Comparison of ENCODE assay signal across 18 cellular contexts in the genomic region with DNA sequence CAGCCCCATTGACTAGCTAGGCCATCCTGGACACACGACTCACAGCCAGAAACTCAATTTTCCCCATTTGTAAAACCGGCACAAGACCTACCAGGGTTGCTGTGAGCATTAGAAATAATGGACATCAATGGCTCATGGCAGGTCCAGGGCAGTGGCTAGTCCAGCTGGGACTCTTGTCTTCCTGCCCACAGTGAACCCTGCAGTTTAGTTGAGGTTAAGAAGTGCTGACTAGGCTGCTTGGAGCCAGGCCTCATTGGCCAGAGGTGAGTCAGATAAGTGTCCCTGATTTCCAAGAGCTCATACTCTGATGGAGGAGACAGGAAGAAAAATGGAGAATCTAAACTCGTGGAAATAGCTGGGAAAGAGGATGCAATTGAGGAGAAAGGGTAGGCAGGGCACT.
A peak's percentile ranks its signal among the peaks of the same experiment; 100 is the strongest.
DNase-seq lines count a peak whose midpoint lies in the region; ATAC-seq and TF ChIP-seq lines count a peak whose summit lies in the region.
"Had no signal": no experiment of that assay in that cellular context is flagged by ENCODE, and none has a peak within 500 bp of the region (broad histone marks: within the 10 kb centered on the region; RNA-seq: fewer than 3 reads in every experiment).

No MANE protein-coding gene starts in this region.

- no peak overlapping the region for H4K91ac ChIP-seq in neuronal stem cell (ENCODE audit: low read depth, low read length, poor library complexity)

- WGBS in neuronal stem cell (ENCODE audit: extremely low coverage in 2 of 2, insufficient read length in 2 of 2, insufficient replicate concordance in 1 of 2), 2 donors = no CpG with 5 or more reads among the region's 3 CpGs

- ATAC-seq in GM19395 (IDR thresholded peaks at IDR 0.05; ENCODE audit: unreplicated experiment) = no peak
- no peak for ATAC-seq in GM18867 (IDR thresholded peaks at IDR 0.05; ENCODE audit: unreplicated experiment)
- ATAC-seq: activated CD8-positive, alpha-beta T cell treated with anti-CD3 and anti-CD28 coated beads, Interleukin-2, amount 10 ng/mL, durations not matched to agents 7 days and 5 days; activated T-cell treated with anti-CD3 and anti-CD28 coated beads, Interleukin-2, amount 50 U/mL, for 72 hours; gastroesophageal sphincter; left cardiac atrium had no signal

- H3K27me3 Mint-ChIP-seq in activated naive CD8-positive, alpha-beta T cell = peaks cover 20% of the 10 kb centered on the region
- peaks cover 32% of the 10 kb centered on the region for H3K27me3 Mint-ChIP-seq in activated naive CD8-positive, alpha-beta T cell treated with anti-CD3 and anti-CD28 coated beads for 36 hours
- peaks cover 9% of the 10 kb centered on the region for H3K27me3 Mint-ChIP-seq in endothelial cell (ENCODE audit: unreplicated experiment)

- no peak overlapping the region for H3K4ac ChIP-seq in neuronal stem cell (ENCODE audit: low read length)

- H3K27me3 ChIP-seq in NT2/D1 (ENCODE audit: insufficient read depth, insufficient read length) (no peaks in the 10 kb centered on the region), neuronal stem cell (ENCODE audit: control insufficient read depth in 3 of 3, insufficient read depth in 3 of 3, low read depth in 1 of 3, low read length in 3 of 3) (no peaks in the 10 kb centered on the region)
- H3K27me3 ChIP-seq: gastroesophageal sphincter, vagina had no signal

- no peak for TF ChIP-seq CTCF in endothelial cell (IDR thresholded peaks at IDR 0.05; ENCODE audit: unreplicated experiment)

- H3K4me1 ChIP-seq in NT2/D1 (ENCODE audit: insufficient read depth, insufficient read length) (peaks cover 8% of the 10 kb centered on the region), neuronal stem cell (ENCODE audit: control insufficient read depth in 2 of 2, insufficient read depth in 1 of 2, low read depth in 1 of 2, low read length in 2 of 2) (peaks cover 0 to 4% of the 10 kb centered on the region in 2 donors)
- H3K4me1 ChIP-seq: vagina had no signal

- no peak overlapping the region for H3K14ac ChIP-seq in neuronal stem cell (ENCODE audit: low read length)

- H3K4me2 ChIP-seq in neuronal stem cell (ENCODE audit: insufficient read depth, low read length, poor library complexity, severe bottlenecking) = no peak overlapping the region

- H3K36me3 ChIP-seq in NT2/D1 (ENCODE audit: insufficient read depth, insufficient read length, low read length) (no peaks in the 10 kb centered on the region), neuronal stem cell (replicated peaks in 1 of 2; ENCODE audit: control insufficient read depth in 2 of 2, insufficient read depth in 2 of 2, low read length in 2 of 2) (no peaks in the 10 kb centered on the region)
- H3K36me3 ChIP-seq: gastroesophageal sphincter, vagina had no signal

- H4K8ac ChIP-seq in neuronal stem cell (ENCODE audit: low read depth, low read length) = no peak overlapping the region

- H2BK15ac ChIP-seq in neuronal stem cell (ENCODE audit: low read length) = no peak overlapping the region

- no peak overlapping the region for H3K18ac ChIP-seq in neuronal stem cell (ENCODE audit: low read length)

- no peak overlapping the region for H3K27ac Mint-ChIP-seq in activated naive CD8-positive, alpha-beta T cell
- no peak overlapping the region for H3K27ac Mint-ChIP-seq in activated naive CD8-positive, alpha-beta T cell treated with anti-CD3 and anti-CD28 coated beads for 36 hours
- no peak overlapping the region for H3K27ac Mint-ChIP-seq in endothelial cell (ENCODE audit: unreplicated experiment)
- H3K27ac Mint-ChIP-seq: activated CD8-positive, alpha-beta T cell treated with anti-CD3 and anti-CD28 coated beads, Interleukin-2, amount 10 ng/mL, durations not matched to agents 7 days and 5 days; activated T-cell treated with anti-CD3 and anti-CD28 coated beads, Interleukin-2, amount 50 U/mL, for 72 hours had no signal

- peaks cover 4% of the 10 kb centered on the region for H3K4me1 Mint-ChIP-seq in activated naive CD8-positive, alpha-beta T cell (ENCODE audit: low read depth)
- peaks cover 2% of the 10 kb centered on the region for H3K4me1 Mint-ChIP-seq in activated naive CD8-positive, alpha-beta T cell treated with anti-CD3 and anti-CD28 coated beads for 36 hours
- H3K4me1 Mint-ChIP-seq in endothelial cell (ENCODE audit: unreplicated experiment) = peaks cover 42% of the 10 kb centered on the region

- H3K9me3 Mint-ChIP-seq in activated naive CD8-positive, alpha-beta T cell (ENCODE audit: low read depth) = no peaks in the 10 kb centered on the region
- no peaks in the 10 kb centered on the region for H3K9me3 Mint-ChIP-seq in activated naive CD8-positive, alpha-beta T cell treated with anti-CD3 and anti-CD28 coated beads for 36 hours
- H3K9me3 Mint-ChIP-seq in endothelial cell (ENCODE audit: unreplicated experiment) = no peaks in the 10 kb centered on the region
- H3K9me3 Mint-ChIP-seq: activated T-cell treated with anti-CD3 and anti-CD28 coated beads, Interleukin-2, amount 50 U/mL, for 72 hours had no signal

- H3K9me3 ChIP-seq in NT2/D1 (ENCODE audit: insufficient read depth, low read length) (no peaks in the 10 kb centered on the region), neuronal stem cell (replicated peaks in 1 of 2; ENCODE audit: control insufficient read depth in 2 of 2, insufficient read depth in 1 of 2, low read depth in 1 of 2, low read length in 2 of 2) (no peaks in the 10 kb centered on the region)
- H3K9me3 ChIP-seq: gastroesophageal sphincter, vagina had no signal

- no peak overlapping the region for H3K4me3 ChIP-seq in NT2/D1 (ENCODE audit: insufficient read length, low read depth)
- no peak overlapping the region for H3K4me3 ChIP-seq in neuronal stem cell (ENCODE audit: low read length in 2 of 2)
- H3K4me3 ChIP-seq: gastroesophageal sphincter, vagina had no signal

- H3K27ac ChIP-seq in neuronal stem cell (replicated peaks; ENCODE audit: low read length) = no peak overlapping the region
- H3K27ac ChIP-seq: gastroesophageal sphincter, vagina had no signal

- no peak for DNase-seq in activated naive CD8-positive, alpha-beta T cell treated with anti-CD3 and anti-CD28 coated beads for 36 hours
- no peak for DNase-seq in NT2/D1 (ENCODE audit: low read depth, low spot score)
- DNase-seq in endothelial cell (ENCODE audit: low spot score) = no peak
- DNase-seq in neuronal stem cell (ENCODE audit: low spot score) = no peak
- no peak for DNase-seq in activated T-cell treated with anti-CD3 and anti-CD28 coated beads, Interleukin-2, amount 50 U/mL, for 48 hours
- DNase-seq: activated CD8-positive, alpha-beta T cell treated with anti-CD3 and anti-CD28 coated beads, Interleukin-2, amount 10 ng/mL, durations not matched to agents 7 days and 5 days; activated T-cell treated with anti-CD3 and anti-CD28 coated beads, Interleukin-2, amount 50 U/mL, for 72 hours; CD4-positive, CD25-positive, alpha-beta regulatory T cell; left cardiac atrium; NCI-H1105 treated with DMSO at 0.1 percent for 48 hours; NCI-H2081 treated with DMSO at 0.1 percent for 48 hours; NCI-H524 treated with DMSO at 0.1 percent for 48 hours; SHP77 treated with DMSO at 0.1 percent for 48 hours had no signal

- H2BK120ac ChIP-seq in neuronal stem cell (ENCODE audit: low read depth, low read length) = no peak overlapping the region

- no peak overlapping the region for H2BK5ac ChIP-seq in neuronal stem cell (ENCODE audit: low read length)

- H3K9ac ChIP-seq in NT2/D1 (ENCODE audit: insufficient read length, low read depth) (peak overlapping the region; percentile 53), neuronal stem cell (ENCODE audit: low read depth, low read length, poor library complexity) (no peak overlapping the region)

- H3K23ac ChIP-seq in neuronal stem cell (ENCODE audit: low read depth, low read length, poor library complexity) = no peak overlapping the region

- no peaks in the 10 kb centered on the region for H3K79me1 ChIP-seq in neuronal stem cell (ENCODE audit: low read depth, low read length)

- H2BK12ac ChIP-seq in neuronal stem cell (ENCODE audit: low read length) = no peak overlapping the region

- peak overlapping the region; percentile 15 for H3K4me3 Mint-ChIP-seq in activated naive CD8-positive, alpha-beta T cell
- H3K4me3 Mint-ChIP-seq in activated naive CD8-positive, alpha-beta T cell treated with anti-CD3 and anti-CD28 coated beads for 36 hours = no peak overlapping the region
- H3K4me3 Mint-ChIP-seq in endothelial cell (ENCODE audit: unreplicated experiment) = peak overlapping the region; percentile 69
- H3K4me3 Mint-ChIP-seq: activated CD8-positive, alpha-beta T cell treated with anti-CD3 and anti-CD28 coated beads, Interleukin-2, amount 10 ng/mL, durations not matched to agents 7 days and 5 days had no signal

- H2AK5ac ChIP-seq in neuronal stem cell (ENCODE audit: low read depth, low read length) = peak overlapping the region; percentile 63

- H2AFZ ChIP-seq in neuronal stem cell (ENCODE audit: low read length) = no peak overlapping the region

- H3K36me3 Mint-ChIP-seq in activated naive CD8-positive, alpha-beta T cell = no peaks in the 10 kb centered on the region
- peaks cover 3% of the 10 kb centered on the region for H3K36me3 Mint-ChIP-seq in activated naive CD8-positive, alpha-beta T cell treated with anti-CD3 and anti-CD28 coated beads for 36 hours
- H3K36me3 Mint-ChIP-seq in endothelial cell (ENCODE audit: low read depth, unreplicated experiment) = peaks cover 4% of the 10 kb centered on the region
- H3K36me3 Mint-ChIP-seq: CD4-positive, CD25-positive, alpha-beta regulatory T cell had no signal
